In the genomic region with DNA sequence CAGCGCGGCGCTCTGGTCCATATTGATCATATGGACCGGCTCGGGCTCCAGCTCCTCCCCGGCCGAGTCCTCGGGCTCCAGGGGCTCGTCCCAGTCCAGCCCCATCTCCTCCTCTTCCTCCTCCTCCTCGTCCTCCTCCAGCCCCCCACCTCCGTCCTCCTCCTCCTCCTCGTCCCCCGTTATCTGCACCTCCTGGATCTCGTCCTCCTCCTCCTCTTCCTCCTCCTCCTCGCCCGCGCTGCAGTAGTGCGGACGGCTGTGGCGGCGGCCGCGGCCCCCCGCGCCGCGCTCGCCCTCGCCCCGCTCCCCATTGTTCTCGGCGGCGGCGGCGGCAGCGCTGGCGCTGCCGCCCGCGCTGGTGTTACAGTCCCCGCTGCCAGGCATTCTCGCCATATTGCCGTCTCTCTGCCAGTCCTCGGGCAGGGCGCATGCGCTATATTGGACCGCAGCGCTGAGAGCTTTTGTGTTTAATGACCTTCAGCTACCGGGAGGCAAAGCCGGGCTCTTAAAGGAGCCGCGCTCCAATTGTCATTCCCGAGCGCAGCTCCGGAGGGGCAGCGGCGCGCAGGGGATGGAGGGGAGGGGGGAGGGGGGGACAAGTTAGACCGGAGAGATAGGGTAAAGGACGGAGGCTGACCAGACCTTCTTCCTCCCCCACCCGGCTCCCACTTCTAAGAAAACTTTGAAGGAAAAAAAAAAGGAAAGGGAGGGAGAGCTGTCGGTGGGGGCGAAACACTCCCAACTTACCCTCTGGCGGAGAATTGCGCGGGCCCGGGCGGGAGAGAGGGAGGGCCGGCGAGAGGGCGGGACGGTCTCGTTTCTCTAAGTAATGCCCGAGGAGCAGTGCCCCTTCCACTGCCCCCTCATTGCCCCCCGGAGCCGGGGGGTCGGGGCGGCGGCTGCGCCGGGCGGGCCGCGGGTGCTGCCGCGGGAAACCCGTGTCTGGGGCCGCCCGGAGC, we compare ENCODE assay signal across 8 cellular contexts. TPM values are rescaled to one million over a fixed set of nuclear protein-coding genes. Genes with fewer than 3 reads are reported as not detected.
DNase-seq lines count a peak whose midpoint lies in the region; ATAC-seq and TF ChIP-seq lines count a peak whose summit lies in the region.

TSS of gene KCTD1 (minus strand) at position 410 of the 959 bp plus-strand sequence. CDS start at position 393, 17 bp downstream.

- no peak within 1 kb of the TSS for H3K27ac Mint-ChIP-seq in CD4-positive, alpha-beta T cell
- H3K27ac Mint-ChIP-seq in endodermal cell = no peak within 1 kb of the TSS

- peaks cover 9% of the 10 kb centered on the region for H3K4me1 ChIP-seq in endodermal cell (ENCODE audit: control insufficient read depth, insufficient read depth, low read length)
- H3K4me1 ChIP-seq in mesendoderm (ENCODE audit: control insufficient read depth, low read depth, low read length) = peaks cover 6% of the 10 kb centered on the region

- no peak within 1 kb of the TSS for H4K8ac ChIP-seq in mesendoderm (ENCODE audit: low read depth, low read length)

- no peak within 1 kb of the TSS for H3K23ac ChIP-seq in mesendoderm (ENCODE audit: low read length)

- DNase-seq in CD4-positive, alpha-beta T cell = peak in 9 of 10 experiments; percentile 18 to 57 (median 41)
- DNase-seq in NCI-H82 treated with DMSO at 0.1 percent for 48 hours (lab: John Stamatoyannopoulos, UW; ENCODE audit: unreplicated experiment) (peak; percentile 53), endodermal cell (peak; percentile 96), mesendoderm (peak; percentile 96)
- DNase-seq in activated CD8-positive, alpha-beta memory T cell treated with anti-CD3 and anti-CD28 coated beads for 24 hours = peak; percentile 85
- peak; percentile 35 for DNase-seq in stimulated activated CD8-positive, alpha-beta memory T cell treated with anti-CD3 and anti-CD28 coated beads, Interleukin-15, amount 100 ng/mL, for 24 hours (ENCODE audit: low read depth)

- peak within 1 kb of the TSS; percentile 83 for H3K4me2 ChIP-seq in mesendoderm (ENCODE audit: low read length)

- H3K18ac ChIP-seq in mesendoderm (ENCODE audit: low read length) = peak within 1 kb of the TSS; percentile 22

- H3K36me3 ChIP-seq in endodermal cell (ENCODE audit: control insufficient read depth, insufficient read depth, low read length) (no peaks in the 10 kb centered on the region), mesendoderm (ENCODE audit: control insufficient read depth, insufficient read depth, low read length) (no peaks in the 10 kb centered on the region)

- TF ChIP-seq CTCF in CD4-positive, alpha-beta T cell (IDR thresholded peaks at IDR 0.05) = no peak
- TF ChIP-seq CTCF in endodermal cell (conservative IDR thresholded peaks at IDR 0.05) = no peak

- no peak within 1 kb of the TSS for H4K5ac ChIP-seq in mesendoderm (ENCODE audit: low read length)

- ATAC-seq in CD4-positive, alpha-beta T cell (ENCODE audit: poor library complexity) = peak; percentile 51
- ATAC-seq in GM19438 (IDR thresholded peaks at IDR 0.05; ENCODE audit: low read depth, unreplicated experiment) (peak; percentile 38), HG03565 (IDR thresholded peaks at IDR 0.05; ENCODE audit: unreplicated experiment) (peak; percentile 52)

- peak within 1 kb of the TSS; percentile 91 for H3K4me3 Mint-ChIP-seq in CD4-positive, alpha-beta T cell
- peak within 1 kb of the TSS; percentile 66 for H3K4me3 Mint-ChIP-seq in endodermal cell

- no peak within 1 kb of the TSS for H2BK5ac ChIP-seq in mesendoderm (ENCODE audit: low read length)

- 0% methylated on average over 14 to 81 of the region's 89 CpGs for WGBS in endodermal cell (ENCODE audit: insufficient coverage in 1 of 2, insufficient read length in 1 of 2), 2 experiments
- no CpG with 5 or more reads among the region's 89 CpGs for WGBS in mesendoderm (ENCODE audit: extremely low coverage, insufficient coverage, low lambda C conversion rate)

- peak within 1 kb of the TSS; percentile 78 for H3K4ac ChIP-seq in mesendoderm (ENCODE audit: low read depth, low read length)

- CTCF ChIA-PET in CD4-positive, alpha-beta T cell (lab: Charles Lee) = no interaction called here

- no peak within 1 kb of the TSS for H3K9ac ChIP-seq in endodermal cell (ENCODE audit: extremely low read depth, low read length, poor library complexity, severe bottlenecking)
- H3K9ac ChIP-seq in mesendoderm (ENCODE audit: low read length) = peak within 1 kb of the TSS; percentile 70

- peaks cover 35% of the 10 kb centered on the region for H3K27me3 Mint-ChIP-seq in CD4-positive, alpha-beta T cell
- peaks cover 81% of the 10 kb centered on the region for H3K27me3 Mint-ChIP-seq in endodermal cell (ENCODE audit: insufficient read depth)

- H3K27ac ChIP-seq in CD4-positive, alpha-beta T cell (ENCODE audit: low read depth, low read length) = no peak within 1 kb of the TSS
- H3K27ac ChIP-seq in endodermal cell (ENCODE audit: low read depth, low read length) = no peak within 1 kb of the TSS
- peak within 1 kb of the TSS; percentile 47 for H3K27ac ChIP-seq in mesendoderm (ENCODE audit: low read depth, low read length)

- H3K9me3 Mint-ChIP-seq in CD4-positive, alpha-beta T cell = no peaks in the 10 kb centered on the region
- no peaks in the 10 kb centered on the region for H3K9me3 Mint-ChIP-seq in endodermal cell

- peaks cover 43% of the 10 kb centered on the region for H3K4me1 Mint-ChIP-seq in CD4-positive, alpha-beta T cell (ENCODE audit: low read depth)
- H3K4me1 Mint-ChIP-seq in endodermal cell = peaks cover 13% of the 10 kb centered on the region

- peaks cover 42% of the 10 kb centered on the region for H3K27me3 ChIP-seq in CD4-positive, alpha-beta T cell (ENCODE audit: control insufficient read depth, insufficient read depth, low read length)
- H3K27me3 ChIP-seq in endodermal cell (ENCODE audit: control insufficient read depth, insufficient read depth, low read length, poor library complexity, severe bottlenecking) (peaks cover 79% of the 10 kb centered on the region), mesendoderm (ENCODE audit: insufficient read depth, low read length, poor library complexity) (peaks cover 32% of the 10 kb centered on the region)

- no peaks in the 10 kb centered on the region for H3K36me3 Mint-ChIP-seq in CD4-positive, alpha-beta T cell (ENCODE audit: low read depth)
- no peaks in the 10 kb centered on the region for H3K36me3 Mint-ChIP-seq in endodermal cell (ENCODE audit: low read depth)

- H2BK120ac ChIP-seq in mesendoderm (ENCODE audit: low read depth, low read length) = peak within 1 kb of the TSS; percentile 93

- H2BK15ac ChIP-seq in mesendoderm (replicated peaks; ENCODE audit: low read depth) = peak within 1 kb of the TSS; percentile 61

- intact Hi-C loops in CD4-positive, alpha-beta T cell (cut with DNase I, micrococcal nuclease) = no loop called here

- POLR2A ChIA-PET in CD4-positive, alpha-beta T cell (lab: Charles Lee) = no interaction called here

- no peaks in the 10 kb centered on the region for H3K79me1 ChIP-seq in mesendoderm (ENCODE audit: low read length)

- H3K56ac ChIP-seq in mesendoderm (ENCODE audit: low read length) = peak within 1 kb of the TSS; percentile 90

- H3K4me3 ChIP-seq in endodermal cell (ENCODE audit: low read length) (peak within 1 kb of the TSS; percentile 82), mesendoderm (ENCODE audit: low read length) (peak within 1 kb of the TSS; percentile 73)

- no peak within 1 kb of the TSS for H2AK5ac ChIP-seq in mesendoderm (ENCODE audit: low read length)

- no peaks in the 10 kb centered on the region for H3K79me2 ChIP-seq in mesendoderm (ENCODE audit: control insufficient read depth, insufficient read depth, low read length)

- H3K9me3 ChIP-seq in CD4-positive, alpha-beta T cell (ENCODE audit: control insufficient read depth, low read length) = no peaks in the 10 kb centered on the region
- no peaks in the 10 kb centered on the region for H3K9me3 ChIP-seq in endodermal cell (ENCODE audit: control insufficient read depth, low read length)

RNA-seq across cellular contexts. Expression of gene KCTD1, which starts in this region (rescaled TPM):
- total RNA-seq in CD4-positive, alpha-beta T cell = 1 to 10 TPM in 1 of 2 experiments, under 1 TPM in 1; 0.74 to 1.1 TPM
- total RNA-seq in endodermal cell = 1 to 10 TPM; 6.8 to 7.3 TPM
- 25.3 TPM for polyA plus RNA-seq in endodermal cell (2013, experiment 1 of 2)
- 24.4 TPM for polyA plus RNA-seq in endodermal cell (2013, experiment 2 of 2)
- 6.5 TPM for polyA plus RNA-seq in mesendoderm (2013, experiment 1 of 2)
- 6.1 TPM for polyA plus RNA-seq in mesendoderm (2013, experiment 2 of 2)

Comparison
In these comparisons a context has a peak if more than half of its experiments do, and no peak if none do; other contexts are left out.
1. DNase-seq: peak in every context shown above with its lines; median percentile 96 in endodermal cell; 96 in mesendoderm; 85 in activated CD8-positive, alpha-beta memory T cell treated with anti-CD3 and anti-CD28 coated beads for 24 hours; 53 in NCI-H82 treated with DMSO at 0.1 percent for 48 hours; 41 in CD4-positive, alpha-beta T cell; 35 in stimulated activated CD8-positive, alpha-beta memory T cell treated with anti-CD3 and anti-CD28 coated beads, Interleukin-15, amount 100 ng/mL, for 24 hours.